ENCODE assay signal across 17 cellular contexts in genomic region chr13:61765181-61765742, GRCh38.
DNase-seq lines count a peak whose midpoint lies in the region; ATAC-seq, FAIRE-seq and TF ChIP-seq lines count a peak whose summit lies in the region.
"Had no signal": no experiment of that assay in that cellular context is flagged by ENCODE, and none has a peak within 500 bp of the region (broad histone marks: within the 10 kb centered on the region; RNA-seq: fewer than 3 reads in every experiment).

No MANE protein-coding gene starts in this region.

- intact Hi-C loops in Right ventricle myocardium inferior (cut with DNase I) (no loop called here), left cardiac atrium (cut with DNase I) (no loop called here), kidney (cut with DNase I) (no loop called here), dorsolateral prefrontal cortex (cut with DNase I) (no loop called here)

- no peaks in the 10 kb centered on the region for H3K4me1 ChIP-seq in kidney (ENCODE audit: control insufficient read depth in 1 of 2, insufficient read depth in 1 of 2, low read depth in 1 of 2, low read length in 2 of 2)
- H3K4me1 ChIP-seq in gastroesophageal sphincter = no peaks in the 10 kb centered on the region
- H3K4me1 ChIP-seq: BLaER1 treated with 17β-estradiol and CSF1 and Interleukin-3, amounts not matched to agents 10 nM and 100 nM had no signal

- H3K36me3 ChIP-seq in kidney (ENCODE audit: control insufficient read depth in 1 of 2, insufficient read depth in 2 of 2, low read length in 2 of 2) (no peaks in the 10 kb centered on the region), gastroesophageal sphincter (no peaks in the 10 kb centered on the region)
- H3K36me3 ChIP-seq: BLaER1 treated with 17β-estradiol and CSF1 and Interleukin-3, amounts not matched to agents 10 nM and 100 nM had no signal

- no peak overlapping the region for H3K27ac Mint-ChIP-seq in stimulated activated memory B cell treated with anti-CD40 and anti-IgM and Interleukin-4, amounts not matched to agents 10 μg/mL and 1 μg/mL and 100 μg/mL, for 72 hours
- H3K27ac Mint-ChIP-seq in activated naive CD4-positive, alpha-beta T cell treated with anti-CD3 and anti-CD28 coated beads, Interleukin-2, amount 50 U/mL, for 72 hours = no peak overlapping the region
- H3K27ac Mint-ChIP-seq: CD4-positive, CD25-positive, alpha-beta regulatory T cell had no signal

- H3K4me3 ChIP-seq in kidney (ENCODE audit: low read length in 2 of 2) (no peak overlapping the region), gastroesophageal sphincter (no peak overlapping the region), dorsolateral prefrontal cortex (no peak overlapping the region)
- H3K4me3 ChIP-seq: BLaER1 treated with 17β-estradiol and CSF1 and Interleukin-3, amounts not matched to agents 10 nM and 100 nM; GM23248 had no signal

- no peak for TF ChIP-seq POLR2A in gastroesophageal sphincter (IDR thresholded peaks at IDR 0.05)

- H3K9ac ChIP-seq in kidney (ENCODE audit: low read length in 2 of 2) = no peak overlapping the region
- H3K9ac ChIP-seq: BLaER1 treated with 17β-estradiol and CSF1 and Interleukin-3, amounts not matched to agents 10 nM and 100 nM; GM23248 had no signal

- H3K27me3 ChIP-seq in gastroesophageal sphincter = no peaks in the 10 kb centered on the region
- H3K27me3 ChIP-seq in dorsolateral prefrontal cortex = peaks cover 0 to 3% (median 0%) of the 10 kb centered on the region in 45 donors
- H3K27me3 ChIP-seq: BLaER1 treated with 17β-estradiol and CSF1 and Interleukin-3, amounts not matched to agents 10 nM and 100 nM had no signal

- H3K27ac ChIP-seq in kidney (ENCODE audit: low read depth in 2 of 2, low read length in 2 of 2) = no peak overlapping the region
- no peak overlapping the region for H3K27ac ChIP-seq in gastroesophageal sphincter
- no peak overlapping the region for H3K27ac ChIP-seq in dorsolateral prefrontal cortex
- H3K27ac ChIP-seq: BLaER1 treated with 17β-estradiol and CSF1 and Interleukin-3, amounts not matched to agents 10 nM and 100 nM; GM23248 had no signal

- H3K4me3 Mint-ChIP-seq in stimulated activated memory B cell treated with anti-CD40 and anti-IgM and Interleukin-4, amounts not matched to agents 10 μg/mL and 1 μg/mL and 100 μg/mL, for 72 hours = no peak overlapping the region
- H3K4me3 Mint-ChIP-seq: CD4-positive, CD25-positive, alpha-beta regulatory T cell had no signal

- no peaks in the 10 kb centered on the region for H3K4me1 Mint-ChIP-seq in stimulated activated memory B cell treated with anti-CD40 and anti-IgM and Interleukin-4, amounts not matched to agents 10 μg/mL and 1 μg/mL and 100 μg/mL, for 72 hours
- H3K4me1 Mint-ChIP-seq: CD4-positive, CD25-positive, alpha-beta regulatory T cell had no signal

- no peaks in the 10 kb centered on the region for H3K27me3 Mint-ChIP-seq in stimulated activated memory B cell treated with anti-CD40 and anti-IgM and Interleukin-4, amounts not matched to agents 10 μg/mL and 1 μg/mL and 100 μg/mL, for 72 hours
- H3K27me3 Mint-ChIP-seq: CD4-positive, CD25-positive, alpha-beta regulatory T cell had no signal

- 84 to 100% methylated on average over 2 to 16 of the region's 16 CpGs for WGBS in gastroesophageal sphincter (ENCODE audit: low coverage in 1 of 2), 2 donors

- no peaks in the 10 kb centered on the region for H3K36me3 Mint-ChIP-seq in stimulated activated memory B cell treated with anti-CD40 and anti-IgM and Interleukin-4, amounts not matched to agents 10 μg/mL and 1 μg/mL and 100 μg/mL, for 72 hours
- H3K36me3 Mint-ChIP-seq in activated naive CD4-positive, alpha-beta T cell treated with anti-CD3 and anti-CD28 coated beads, Interleukin-2, amount 50 U/mL, for 72 hours = no peaks in the 10 kb centered on the region
- H3K36me3 Mint-ChIP-seq: CD4-positive, CD25-positive, alpha-beta regulatory T cell had no signal

- no peak for FAIRE-seq in kidney (lab: Jason Lieb, UNC)
- FAIRE-seq: HepG2, HTR-8/SVneo had no signal

- DNase-seq in Right ventricle myocardium inferior (ENCODE audit: missing footprints) (peak; percentile 57), left cardiac atrium (no peak), RPMI7951 (ENCODE audit: low read depth) (peak; percentile 16), kidney (peak; percentile 54), dorsolateral prefrontal cortex (no peak)
- no peak for DNase-seq in activated naive CD4-positive, alpha-beta T cell treated with anti-CD3 and anti-CD28 coated beads, Interleukin-2, amount 50 U/mL, for 72 hours (ENCODE audit: low spot score in 2 of 2)
- DNase-seq: 8988T; ACHN; CD4-positive, CD25-positive, alpha-beta regulatory T cell; DMS53; GM23248; H7 had no signal

- peaks cover 0 to 5% of the 10 kb centered on the region in 2 donors for H3K9me3 ChIP-seq in kidney (ENCODE audit: control insufficient read depth in 1 of 2, low read length in 2 of 2)
- H3K9me3 ChIP-seq in gastroesophageal sphincter = peaks cover 0 to 7% (median 0%) of the 10 kb centered on the region in 3 donors

- TF ChIP-seq EP300 in gastroesophageal sphincter (IDR thresholded peaks at IDR 0.05) = no peak

- no peaks in the 10 kb centered on the region for H3K9me3 Mint-ChIP-seq in stimulated activated memory B cell treated with anti-CD40 and anti-IgM and Interleukin-4, amounts not matched to agents 10 μg/mL and 1 μg/mL and 100 μg/mL, for 72 hours
- peaks cover 10 to 12% of the 10 kb centered on the region in 2 donors for H3K9me3 Mint-ChIP-seq in activated naive CD4-positive, alpha-beta T cell treated with anti-CD3 and anti-CD28 coated beads, Interleukin-2, amount 50 U/mL, for 72 hours

- ATAC-seq in Right ventricle myocardium inferior (no peak), left cardiac atrium (no peak), gastroesophageal sphincter (no peak)
- peak; percentile 41 for ATAC-seq in stimulated activated memory B cell treated with anti-CD40 and anti-IgM and Interleukin-4, amounts not matched to agents 10 μg/mL and 1 μg/mL and 100 μg/mL, for 72 hours
- no peak for ATAC-seq in activated naive CD4-positive, alpha-beta T cell treated with anti-CD3 and anti-CD28 coated beads, Interleukin-2, amount 50 U/mL, for 72 hours
- ATAC-seq: HepG2 had no signal

- TF ChIP-seq CTCF in kidney (IDR thresholded peaks at IDR 0.05; ENCODE audit: borderline replicate concordance, extremely low read depth, insufficient read depth) (no peak), gastroesophageal sphincter (IDR thresholded peaks at IDR 0.05) (no peak), dorsolateral prefrontal cortex (IDR thresholded peaks at IDR 0.05 in 54 of 56, conservative IDR thresholded peaks at IDR 0.05 in 2 of 56; ENCODE audit: low read depth in 1 of 56, partially characterized antibody in 56 of 56) (no peak)

Comparison
In these comparisons a context has a peak if more than half of its experiments do, and no peak if none do; other contexts are left out.
1. DNase-seq: peak in Right ventricle myocardium inferior (single experiment), RPMI7951 (single experiment) and kidney (single experiment); none in left cardiac atrium (single experiment), dorsolateral prefrontal cortex (0 of 10) and activated naive CD4-positive, alpha-beta T cell treated with anti-CD3 and anti-CD28 coated beads, Interleukin-2, amount 50 U/mL, for 72 hours (0 of 2).